ENCODE assay signal across 1 cellular context in genomic region chr2:169715379-169716228, GRCh38.
TF ChIP-seq lines count a peak whose summit lies in the region.

No MANE protein-coding gene starts in this region.

TF ChIP-seq in K562, 482 proteins besides CTCF, POLR2A, EP300 and RAD21 (continued from another document and continues in another):
- no peak for TF ChIP-seq CEBPZ (IDR thresholded peaks at IDR 0.05; ENCODE audit: borderline replicate concordance, low read depth, low read length)
- TF ChIP-seq NFE2 (IDR thresholded peaks at IDR 0.05; ENCODE audit: low read depth), result no peak
- no peak for TF ChIP-seq NBN (IDR thresholded peaks at IDR 0.05; ENCODE audit: low read depth)
- TF ChIP-seq GABPB1 (CRISPR knock-in tag; IDR thresholded peaks at IDR 0.05), result no peak
- no peak for TF ChIP-seq KLF1 (tag; IDR thresholded peaks at IDR 0.05)
- TF ChIP-seq CHAMP1 (IDR thresholded peaks at IDR 0.05), result no peak
- no peak for TF ChIP-seq LEF1 (IDR thresholded peaks at IDR 0.05)
- no peak for TF ChIP-seq ZSCAN29 (IDR thresholded peaks at IDR 0.05)
- no peak for TF ChIP-seq MLX (CRISPR knock-in tag; conservative IDR thresholded peaks at IDR 0.05)
- TF ChIP-seq SRF (CRISPR knock-in tag; IDR thresholded peaks at IDR 0.05), result no peak
- TF ChIP-seq POLR3A (IDR thresholded peaks at IDR 0.05; ENCODE audit: borderline replicate concordance, extremely low read depth, insufficient read depth, insufficient read length), result no peak
- no peak; the same call in 1 of the 2 replicates for TF ChIP-seq GATA2 (CRISPR knock-in tag; IDR thresholded peaks at IDR 0.05)
- TF ChIP-seq FOXJ2 (tag; IDR thresholded peaks at IDR 0.05), result 0 out of 2 replicates have a peak, but pooled peaks have one; percentile 23
- no peak for TF ChIP-seq SMAD3 (CRISPR knock-in tag; conservative IDR thresholded peaks at IDR 0.05)
- no peak for TF ChIP-seq PTRF (tag; IDR thresholded peaks at IDR 0.05)
- TF ChIP-seq RFX1 (IDR thresholded peaks at IDR 0.05), result no peak
- no peak for TF ChIP-seq ATF3 (IDR thresholded peaks at IDR 0.05)
- TF ChIP-seq ATF3 (CRISPR knock-in tag; conservative IDR thresholded peaks at IDR 0.05), result no peak
- TF ChIP-seq HEY1 (CRISPR knock-in tag; IDR thresholded peaks at IDR 0.05; ENCODE audit: borderline replicate concordance), result no peak
- TF ChIP-seq ZNF57 (CRISPR knock-in tag; IDR thresholded peaks at IDR 0.05), result no peak
- TF ChIP-seq ZNF24 (IDR thresholded peaks at IDR 0.05), result no peak; the same call in 1 of the 2 replicates
- TF ChIP-seq HSF4 (CRISPR knock-in tag; IDR thresholded peaks at IDR 0.05; ENCODE audit: borderline replicate concordance), result no peak
- no peak for TF ChIP-seq MYBL2 (IDR thresholded peaks at IDR 0.05; ENCODE audit: low read depth)
- TF ChIP-seq MYBL2 (CRISPR knock-in tag; IDR thresholded peaks at IDR 0.05; ENCODE audit: borderline replicate concordance), result no peak
- TF ChIP-seq ZBTB5 (IDR thresholded peaks at IDR 0.05), result no peak
- TF ChIP-seq PTTG1 (tag; IDR thresholded peaks at IDR 0.05; ENCODE audit: low read depth), result no peak
- peak; percentile 66 for TF ChIP-seq CEBPB (tag; IDR thresholded peaks at IDR 0.05)
- no peak for TF ChIP-seq RBM15 (IDR thresholded peaks at IDR 0.05; ENCODE audit: insufficient read depth, low read length)
- no peak for TF ChIP-seq MED1 (CRISPR knock-in tag; IDR thresholded peaks at IDR 0.05; ENCODE audit: borderline replicate concordance)
- no peak for TF ChIP-seq SFPQ (IDR thresholded peaks at IDR 0.05; ENCODE audit: low read depth, low read length)
- TF ChIP-seq ZFX (CRISPR knock-in tag; IDR thresholded peaks at IDR 0.05), result no peak
- TF ChIP-seq MCM7 (IDR thresholded peaks at IDR 0.05), result no peak
- TF ChIP-seq FOXJ3 (CRISPR knock-in tag; IDR thresholded peaks at IDR 0.05), result no peak
- no peak for TF ChIP-seq ZC3H8 (IDR thresholded peaks at IDR 0.05)
- no peak for TF ChIP-seq CSDE1 (IDR thresholded peaks at IDR 0.05)
- TF ChIP-seq KLF6 (CRISPR knock-in tag; IDR thresholded peaks at IDR 0.05; ENCODE audit: borderline replicate concordance), result no peak
- peak; percentile 65; the same call in 1 of the 2 replicates for TF ChIP-seq POLR2AphosphoS5 (IDR thresholded peaks at IDR 0.05; ENCODE audit: control insufficient read depth, insufficient read depth, low read depth, low read length)
- no peak for TF ChIP-seq POLR2H (tag; IDR thresholded peaks at IDR 0.05; ENCODE audit: low read depth)
- no peak for TF ChIP-seq MEIS2 (IDR thresholded peaks at IDR 0.05; ENCODE audit: partially characterized antibody)
- TF ChIP-seq SIN3B (IDR thresholded peaks at IDR 0.05; ENCODE audit: low read depth), result no peak
- TF ChIP-seq CREB5 (CRISPR knock-in tag; IDR thresholded peaks at IDR 0.05), result no peak
- TF ChIP-seq ID3 (CRISPR knock-in tag; IDR thresholded peaks at IDR 0.05), result no peak
- no peak for TF ChIP-seq ID3 (tag; IDR thresholded peaks at IDR 0.05)
- TF ChIP-seq DEAF1 (CRISPR knock-in tag; IDR thresholded peaks at IDR 0.05), result 0 out of 2 replicates have a peak, but pooled peaks have one; percentile 29
- TF ChIP-seq FOXP4 (CRISPR knock-in tag; IDR thresholded peaks at IDR 0.05; ENCODE audit: borderline replicate concordance), result no peak
- TF ChIP-seq ESRRA (IDR thresholded peaks at IDR 0.05; ENCODE audit: borderline replicate concordance, low read depth), result no peak
- TF ChIP-seq ATF2 (CRISPR knock-in tag; IDR thresholded peaks at IDR 0.05), result no peak
- TF ChIP-seq DDX20 (tag; IDR thresholded peaks at IDR 0.05; ENCODE audit: low read depth), result no peak
- no peak for TF ChIP-seq CGGBP1 (CRISPR knock-in tag; IDR thresholded peaks at IDR 0.05)
- 0 out of 2 replicates have a peak, but pooled peaks have one; percentile 41 for TF ChIP-seq ZNF583 (CRISPR knock-in tag; IDR thresholded peaks at IDR 0.05)
